In genomic region chr16:59210955-59211541, GRCh38 we compare ENCODE assay signal across 11 cellular contexts.
DNase-seq lines count a peak whose midpoint lies in the region; ATAC-seq and TF ChIP-seq lines count a peak whose summit lies in the region.
"Had no signal": no experiment of that assay in that cellular context is flagged by ENCODE, and none has a peak within 500 bp of the region (broad histone marks: within the 10 kb centered on the region; RNA-seq: fewer than 3 reads in every experiment).

No MANE protein-coding gene starts in this region.

- no peaks in the 10 kb centered on the region for H3K36me3 ChIP-seq in OCI-LY7 (ENCODE audit: insufficient read depth, low read length)

- ATAC-seq in WTC11 (peak; percentile 95), HG02623 (IDR thresholded peaks at IDR 0.05; ENCODE audit: unreplicated experiment) (no peak)

- no peak overlapping the region for H3K27ac ChIP-seq in OCI-LY7 (ENCODE audit: low read depth, low read length, poor library complexity, severe bottlenecking)

- no peaks in the 10 kb centered on the region for H4K20me1 ChIP-seq in OCI-LY7 (ENCODE audit: insufficient read depth, low read length)

- no peaks in the 10 kb centered on the region for H3K79me2 ChIP-seq in OCI-LY7 (ENCODE audit: insufficient read depth, low read depth, low read length)

- H3K4me1 ChIP-seq in OCI-LY7 (ENCODE audit: insufficient read depth, low read length, poor library complexity, severe bottlenecking): no peaks in the 10 kb centered on the region

- no peaks in the 10 kb centered on the region for H3K9me2 ChIP-seq in OCI-LY7 (ENCODE audit: insufficient read depth, low read length)

- TF ChIP-seq CTCF in AG10803 (conservative IDR thresholded peaks at IDR 0.05; ENCODE audit: low read length) (no peak), WTC11 (IDR thresholded peaks at IDR 0.05) (no peak), nephron progenitor cell (IDR thresholded peaks at IDR 0.05) (no peak), OCI-LY7 (conservative IDR thresholded peaks at IDR 0.05; ENCODE audit: low read length) (no peak)

- CTCF ChIA-PET in WTC11 (lab: Charles Lee): interaction anchor here (0.5 to 1.3 kb wide), 5 partner anchors 14 to 397 kb away, joined by 3 to 5 read pairs (median 3); no protein-coding TSS in a partner anchor
- CTCF ChIA-PET in OCI-LY7 (lab: Charles Lee; ENCODE audit: unreplicated experiment): no interaction called here

- H3K4me1 Mint-ChIP-seq in WTC11 (peaks cover 24% of the 10 kb centered on the region), nephron progenitor cell (peaks cover 16% of the 10 kb centered on the region)

- H3K4me3 Mint-ChIP-seq in WTC11 (peak overlapping the region; percentile 17), nephron progenitor cell (no peak overlapping the region)

- H3K4me3 ChIP-seq in AG10803 (ENCODE audit: low read length) (no peak overlapping the region), OCI-LY7 (ENCODE audit: low read depth, low read length, poor library complexity, severe bottlenecking) (no peak overlapping the region)

- H3K27ac Mint-ChIP-seq in WTC11 (peak overlapping the region; percentile 87), nephron progenitor cell (peak overlapping the region; percentile 50)

- H3K9me3 Mint-ChIP-seq in WTC11: peaks cover 9% of the 10 kb centered on the region; the same call in 1 of the 2 replicates
- no peaks in the 10 kb centered on the region for H3K9me3 Mint-ChIP-seq in nephron progenitor cell

- no peak overlapping the region for H3K4me2 ChIP-seq in OCI-LY7 (ENCODE audit: low read length)

- peak; percentile 64 for DNase-seq in AG10803 (ENCODE audit: low read depth)
- DNase-seq in WTC11 (ENCODE audit: low spot score): peak; percentile 43
- DNase-seq in glomerular endothelial cell (ENCODE audit: extremely low read depth, low read depth, low spot score): peak; percentile 66
- peak; percentile 20 for DNase-seq in nephron progenitor cell
- no peak for DNase-seq in effector CD4-positive, alpha-beta T cell
- DNase-seq in HUDEP-2 (lab: John Stamatoyannopoulos, UW; ENCODE audit: unreplicated experiment in 76 of 76): no peak
- no peak for DNase-seq in OCI-LY7 (ENCODE audit: low spot score)
- DNase-seq: activated effector memory CD4-positive, alpha-beta T cell treated with Interleukin-2 at 50 U/mL for 16 hours; AML-193; NCI-H446 had no signal

- POLR2A ChIA-PET in WTC11 (lab: Charles Lee): interaction anchor here (0.6 kb wide), 1 partner anchor 787 kb away, joined by 3 read pairs; no protein-coding TSS in a partner anchor
- POLR2A ChIA-PET in OCI-LY7 (lab: Charles Lee): no interaction called here

- intact Hi-C loops in OCI-LY7 (cut with micrococcal nuclease; ENCODE audit: unreplicated experiment): no loop called here

- BruUV-seq in OCI-LY7 (replicated peaks; lab: Mats Ljungman, UMichigan): no TSS peak

- H3K27me3 Mint-ChIP-seq in WTC11 (ENCODE audit: low read depth) (no peaks in the 10 kb centered on the region), nephron progenitor cell (ENCODE audit: low read depth, poor library complexity) (peaks cover 3% of the 10 kb centered on the region)

- H3K36me3 Mint-ChIP-seq in WTC11 (no peaks in the 10 kb centered on the region), nephron progenitor cell (ENCODE audit: low read depth) (no peaks in the 10 kb centered on the region)

- no peaks in the 10 kb centered on the region for H3K9me3 ChIP-seq in OCI-LY7 (ENCODE audit: low read length)

- no peak overlapping the region for H2AFZ ChIP-seq in OCI-LY7 (ENCODE audit: low read length)

TF ChIP-seq in WTC11, 78 proteins besides CTCF, POLR2A, EP300 and RAD21:
- TF ChIP-seq GABPB1 (CRISPR knock-in tag; IDR thresholded peaks at IDR 0.05) (peak; percentile 34; the same call in 1 of the 2 replicates), FOXJ3 (CRISPR knock-in tag; IDR thresholded peaks at IDR 0.05; ENCODE audit: borderline replicate concordance) (no peak), SMAD3 (CRISPR knock-in tag; IDR thresholded peaks at IDR 0.05; ENCODE audit: borderline replicate concordance) (0 out of 2 replicates have a peak, but pooled peaks have one; percentile 19), TEAD4 (CRISPR knock-in tag; IDR thresholded peaks at IDR 0.05) (no peak), GTF2I (CRISPR knock-in tag; conservative IDR thresholded peaks at IDR 0.05) (no peak), ELF4 (CRISPR knock-in tag; IDR thresholded peaks at IDR 0.05; ENCODE audit: low read depth) (no peak), GRHL2 (CRISPR knock-in tag; IDR thresholded peaks at IDR 0.05; ENCODE audit: insufficient replicate concordance, severe bottlenecking) (no peak)
- TF ChIP-seq, protein P1, sequence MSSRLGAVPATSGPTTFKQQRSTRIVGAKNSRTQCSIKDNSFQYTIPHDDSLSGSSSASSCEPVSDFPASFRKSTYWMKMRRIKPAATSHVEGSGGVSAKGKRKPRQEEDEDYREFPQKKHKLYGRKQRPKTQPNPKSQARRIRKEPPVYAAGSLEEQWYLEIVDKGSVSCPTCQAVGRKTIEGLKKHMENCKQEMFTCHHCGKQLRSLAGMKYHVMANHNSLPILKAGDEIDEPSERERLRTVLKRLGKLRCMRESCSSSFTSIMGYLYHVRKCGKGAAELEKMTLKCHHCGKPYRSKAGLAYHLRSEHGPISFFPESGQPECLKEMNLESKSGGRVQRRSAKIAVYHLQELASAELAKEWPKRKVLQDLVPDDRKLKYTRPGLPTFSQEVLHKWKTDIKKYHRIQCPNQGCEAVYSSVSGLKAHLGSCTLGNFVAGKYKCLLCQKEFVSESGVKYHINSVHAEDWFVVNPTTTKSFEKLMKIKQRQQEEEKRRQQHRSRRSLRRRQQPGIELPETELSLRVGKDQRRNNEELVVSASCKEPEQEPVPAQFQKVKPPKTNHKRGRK (CRISPR knock-in tag; IDR thresholded peaks at IDR 0.05; ENCODE audit: borderline replicate concordance): no peak
- TF ChIP-seq, protein P2, sequence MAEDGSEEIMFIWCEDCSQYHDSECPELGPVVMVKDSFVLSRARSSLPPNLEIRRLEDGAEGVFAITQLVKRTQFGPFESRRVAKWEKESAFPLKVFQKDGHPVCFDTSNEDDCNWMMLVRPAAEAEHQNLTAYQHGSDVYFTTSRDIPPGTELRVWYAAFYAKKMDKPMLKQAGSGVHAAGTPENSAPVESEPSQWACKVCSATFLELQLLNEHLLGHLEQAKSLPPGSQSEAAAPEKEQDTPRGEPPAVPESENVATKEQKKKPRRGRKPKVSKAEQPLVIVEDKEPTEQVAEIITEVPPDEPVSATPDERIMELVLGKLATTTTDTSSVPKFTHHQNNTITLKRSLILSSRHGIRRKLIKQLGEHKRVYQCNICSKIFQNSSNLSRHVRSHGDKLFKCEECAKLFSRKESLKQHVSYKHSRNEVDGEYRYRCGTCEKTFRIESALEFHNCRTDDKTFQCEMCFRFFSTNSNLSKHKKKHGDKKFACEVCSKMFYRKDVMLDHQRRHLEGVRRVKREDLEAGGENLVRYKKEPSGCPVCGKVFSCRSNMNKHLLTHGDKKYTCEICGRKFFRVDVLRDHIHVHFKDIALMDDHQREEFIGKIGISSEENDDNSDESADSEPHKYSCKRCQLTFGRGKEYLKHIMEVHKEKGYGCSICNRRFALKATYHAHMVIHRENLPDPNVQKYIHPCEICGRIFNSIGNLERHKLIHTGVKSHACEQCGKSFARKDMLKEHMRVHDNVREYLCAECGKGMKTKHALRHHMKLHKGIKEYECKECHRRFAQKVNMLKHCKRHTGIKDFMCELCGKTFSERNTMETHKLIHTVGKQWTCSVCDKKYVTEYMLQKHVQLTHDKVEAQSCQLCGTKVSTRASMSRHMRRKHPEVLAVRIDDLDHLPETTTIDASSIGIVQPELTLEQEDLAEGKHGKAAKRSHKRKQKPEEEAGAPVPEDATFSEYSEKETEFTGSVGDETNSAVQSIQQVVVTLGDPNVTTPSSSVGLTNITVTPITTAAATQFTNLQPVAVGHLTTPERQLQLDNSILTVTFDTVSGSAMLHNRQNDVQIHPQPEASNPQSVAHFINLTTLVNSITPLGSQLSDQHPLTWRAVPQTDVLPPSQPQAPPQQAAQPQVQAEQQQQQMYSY (CRISPR knock-in tag; IDR thresholded peaks at IDR 0.05): no peak

Comparison
In these comparisons a context has a peak if more than half of its experiments do, and no peak if none do; other contexts are left out.
1. DNase-seq: peak in AG10803 (single experiment), WTC11 (single experiment), glomerular endothelial cell (single experiment) and nephron progenitor cell (single experiment); none in effector CD4-positive, alpha-beta T cell (single experiment), HUDEP-2 (0 of 76) and OCI-LY7 (single experiment).